In genomic region chr9:137722481-137722880, GRCh38 we compare ENCODE assay signal across 16 cellular contexts.
DNase-seq lines count a peak whose midpoint lies in the region; ATAC-seq and TF ChIP-seq lines count a peak whose summit lies in the region.
"Had no signal": no experiment of that assay in that cellular context is flagged by ENCODE, and none has a peak within 500 bp of the region (broad histone marks: within the 10 kb centered on the region; RNA-seq: fewer than 3 reads in every experiment).

No MANE protein-coding gene starts in this region.

- H3K4me1 ChIP-seq in mesendoderm (ENCODE audit: control insufficient read depth, low read depth, low read length), result no peaks in the 10 kb centered on the region
- H3K4me1 ChIP-seq in suprapubic skin, result peaks cover 4% of the 10 kb centered on the region
- no peaks in the 10 kb centered on the region for H3K4me1 ChIP-seq in prostate gland (replicated peaks)
- H3K4me1 ChIP-seq: SJSA1 had no signal

- peaks cover 24% of the 10 kb centered on the region for H3K79me1 ChIP-seq in mesendoderm (ENCODE audit: low read length)

- H3K27me3 ChIP-seq in mesendoderm (ENCODE audit: insufficient read depth, low read length, poor library complexity) (no peaks in the 10 kb centered on the region), suprapubic skin (no peaks in the 10 kb centered on the region), prostate gland (replicated peaks; ENCODE audit: insufficient read depth) (no peaks in the 10 kb centered on the region)
- H3K27me3 ChIP-seq: SJSA1 had no signal

- H2BK120ac ChIP-seq in mesendoderm (ENCODE audit: low read depth, low read length), result no peak overlapping the region

- H3K27me3 Mint-ChIP-seq in activated naive CD8-positive, alpha-beta T cell, result no peaks in the 10 kb centered on the region

- peaks cover 46% of the 10 kb centered on the region for H3K4me1 Mint-ChIP-seq in activated naive CD8-positive, alpha-beta T cell (ENCODE audit: low read depth)

- DNase-seq in activated T-cell treated with anti-CD3 and anti-CD28 coated beads, Interleukin-2, amount 50 U/mL, for 1 hour, result peak; percentile 41
- DNase-seq in activated T-cell treated with anti-CD3 and anti-CD28 coated beads, Interleukin-2, amount 50 U/mL, for 48 hours, result no peak
- DNase-seq in mesendoderm, result no peak
- DNase-seq in suprapubic skin (ENCODE audit: low spot score in 2 of 2), result no peak
- no peak for DNase-seq in prostate gland (ENCODE audit: low spot score)
- DNase-seq in NCI-H2107 treated with DMSO at 0.1 percent for 48 hours (lab: John Stamatoyannopoulos, UW; ENCODE audit: unreplicated experiment), result no peak
- DNase-seq: ACHN; activated CD4-positive, CD25-positive, alpha-beta regulatory T cell; DMS153; effector CD8-positive, alpha-beta T cell; GM23248; NCI-H1105; NCI-H524 treated with DMSO at 0.1 percent for 48 hours had no signal

- no peak for ATAC-seq in HG03135 (IDR thresholded peaks at IDR 0.05; ENCODE audit: unreplicated experiment)

- H2AK5ac ChIP-seq in mesendoderm (ENCODE audit: low read length), result no peak overlapping the region

- peaks cover 32% of the 10 kb centered on the region for H3K79me2 ChIP-seq in mesendoderm (ENCODE audit: control insufficient read depth, insufficient read depth, low read length)

- peak overlapping the region; percentile 64 for H3K27ac Mint-ChIP-seq in activated naive CD8-positive, alpha-beta T cell

- WGBS in mesendoderm (ENCODE audit: extremely low coverage, insufficient coverage, low lambda C conversion rate), result no CpG with 5 or more reads among the region's 10 CpGs
- WGBS in suprapubic skin, result 83% methylated on average over 6 of the region's 10 CpGs
- 83% methylated on average over 9 of the region's 10 CpGs for WGBS in prostate gland

- H3K9me3 Mint-ChIP-seq in activated naive CD8-positive, alpha-beta T cell (ENCODE audit: low read depth), result peaks cover 12% of the 10 kb centered on the region

- H3K9me3 ChIP-seq in suprapubic skin, result no peaks in the 10 kb centered on the region
- H3K9me3 ChIP-seq in prostate gland, result no peaks in the 10 kb centered on the region
- H3K9me3 ChIP-seq: SJSA1 had no signal

- peak overlapping the region; percentile 69 for H3K4me3 Mint-ChIP-seq in activated naive CD8-positive, alpha-beta T cell

- H4K5ac ChIP-seq in mesendoderm (ENCODE audit: low read length), result no peak overlapping the region

- H3K36me3 ChIP-seq in mesendoderm (ENCODE audit: control insufficient read depth, insufficient read depth, low read length) (peaks cover 4% of the 10 kb centered on the region), suprapubic skin (peaks cover 38% of the 10 kb centered on the region), prostate gland (no peaks in the 10 kb centered on the region)

- peak overlapping the region; percentile 49 for H3K56ac ChIP-seq in mesendoderm (ENCODE audit: low read length)

- no peak overlapping the region for H3K23ac ChIP-seq in mesendoderm (ENCODE audit: low read length)

- H2BK5ac ChIP-seq in mesendoderm (ENCODE audit: low read length), result no peak overlapping the region

- H3K27ac ChIP-seq in mesendoderm (ENCODE audit: low read depth, low read length), result no peak overlapping the region
- H3K27ac ChIP-seq in suprapubic skin, result peak overlapping the region; percentile 27
- H3K27ac ChIP-seq in prostate gland, result no peak overlapping the region
- H3K27ac ChIP-seq: GM23248, SJSA1 had no signal

- H3K18ac ChIP-seq in mesendoderm (ENCODE audit: low read length), result no peak overlapping the region

- TF ChIP-seq POLR2A in suprapubic skin (IDR thresholded peaks at IDR 0.05) (no peak), prostate gland (IDR thresholded peaks at IDR 0.05) (no peak)

- H2BK15ac ChIP-seq in mesendoderm (replicated peaks; ENCODE audit: low read depth), result no peak overlapping the region

- no peak overlapping the region for H3K4me2 ChIP-seq in mesendoderm (ENCODE audit: low read length)

- H3K9ac ChIP-seq in mesendoderm (ENCODE audit: low read length), result no peak overlapping the region
- H3K9ac ChIP-seq: GM23248 had no signal

- no peak for TF ChIP-seq EP300 in suprapubic skin (IDR thresholded peaks at IDR 0.05)

- no peak overlapping the region for H3K4ac ChIP-seq in mesendoderm (ENCODE audit: low read depth, low read length)

- TF ChIP-seq CTCF in suprapubic skin (IDR thresholded peaks at IDR 0.05) (no peak), prostate gland (IDR thresholded peaks at IDR 0.05) (no peak)

- intact Hi-C loops in prostate gland (cut with DNase I), result no loop called here

- no peak overlapping the region for H3K4me3 ChIP-seq in mesendoderm (ENCODE audit: low read length)
- H3K4me3 ChIP-seq in suprapubic skin, result no peak overlapping the region
- no peak overlapping the region for H3K4me3 ChIP-seq in prostate gland
- H3K4me3 ChIP-seq: GM23248, SJSA1 had no signal

- no peak overlapping the region for H4K8ac ChIP-seq in mesendoderm (ENCODE audit: low read depth, low read length)

- peaks cover 34% of the 10 kb centered on the region for H3K36me3 Mint-ChIP-seq in activated naive CD8-positive, alpha-beta T cell
